ENCODE assay signal across 23 cellular contexts in genomic region chr7:25832926-25833325, GRCh38.
DNase-seq lines count a peak whose midpoint lies in the region; FAIRE-seq and TF ChIP-seq lines count a peak whose summit lies in the region.
"Had no signal": no experiment of that assay in that cellular context is flagged by ENCODE, and none has a peak within 500 bp of the region (broad histone marks: within the 10 kb centered on the region; RNA-seq: fewer than 3 reads in every experiment).

No MANE protein-coding gene starts in this region.

- no peak overlapping the region for H3K14ac ChIP-seq in mesenchymal stem cell (ENCODE audit: low read length in 2 of 2)

- H3K27ac ChIP-seq in mesenchymal stem cell (ENCODE audit: low read length, poor library complexity, severe bottlenecking) (no peak overlapping the region), temporal lobe (ENCODE audit: low read depth, low read length) (peak overlapping the region; percentile 33), vagina (no peak overlapping the region), kidney (ENCODE audit: low read depth in 2 of 2, low read length in 2 of 2) (no peak overlapping the region)
- H3K27ac ChIP-seq: suprapubic skin had no signal

- H3K9ac ChIP-seq in mesenchymal stem cell (ENCODE audit: low read length) (no peak overlapping the region), kidney (ENCODE audit: low read length in 2 of 2) (no peak overlapping the region)

- H3K4me1 ChIP-seq in mesenchymal stem cell (ENCODE audit: control insufficient read depth, insufficient read depth, low read depth, low read length): peaks cover 1% of the 10 kb centered on the region
- H3K4me1 ChIP-seq in vagina: no peaks in the 10 kb centered on the region
- H3K4me1 ChIP-seq in kidney (ENCODE audit: control insufficient read depth in 1 of 2, insufficient read depth in 1 of 2, low read depth in 1 of 2, low read length in 2 of 2): no peaks in the 10 kb centered on the region
- H3K4me1 ChIP-seq: suprapubic skin had no signal

- WGBS in mesenchymal stem cell: 91% methylated on average over 2 of the region's 2 CpGs

- no peak overlapping the region for H2AFZ ChIP-seq in mesenchymal stem cell (ENCODE audit: low read depth, low read length)

- peak overlapping the region; percentile 68 for H2BK15ac ChIP-seq in mesenchymal stem cell (ENCODE audit: low read depth, poor library complexity, severe bottlenecking)

- H2BK120ac ChIP-seq in mesenchymal stem cell (ENCODE audit: low read depth, low read length): peak overlapping the region; percentile 51

- H4K8ac ChIP-seq in mesenchymal stem cell (ENCODE audit: low read length): no peak overlapping the region

- no peak overlapping the region for H2BK5ac ChIP-seq in mesenchymal stem cell (ENCODE audit: low read depth, low read length, poor library complexity, severe bottlenecking)

- peak overlapping the region; percentile 67 to 68 for H3K18ac ChIP-seq in mesenchymal stem cell (ENCODE audit: low read depth in 1 of 2, low read length in 2 of 2)

- H2BK12ac ChIP-seq in mesenchymal stem cell (ENCODE audit: low read length in 2 of 2): peak overlapping the region; percentile 69 to 96

- DNase-seq in SK-MEL-5 (ENCODE audit: low read depth, low spot score) (peak; percentile 44), choroid plexus epithelial cell (ENCODE audit: low read depth) (peak; percentile 62), mesenchymal stem cell (no peak), vagina (ENCODE audit: extremely low spot score in 2 of 2) (no peak), kidney (no peak)
- DNase-seq in stimulated activated CD4-positive, alpha-beta T cell treated with anti-CD3 and anti-CD28 coated beads, Interleukin-1b, Interleukin-23, amount 100 ng/mL, for 48 hours: no peak
- DNase-seq: activated CD4-positive, alpha-beta memory T cell treated with anti-CD3 and anti-CD28 coated beads for 36 hours; activated CD4-positive, CD25-positive, alpha-beta regulatory T cell; activated naive CD4-positive, alpha-beta T cell treated with Interleukin-2 at 50 U/mL for 16 hours; activated T-cell treated with anti-CD3 and anti-CD28 coated beads for 4 hours; amniotic stem cell; central memory CD4-positive, alpha-beta T cell; effector CD4-positive, alpha-beta T cell; H7; KG1; mammary epithelial cell; NCI-H1694 treated with DMSO at 0.1 percent for 48 hours; NCI-H2171 treated with DMSO at 0.1 percent for 48 hours; NCI-H526 had no signal

- intact Hi-C loops in vagina (cut with DNase I): no loop called here
- intact Hi-C loops in kidney (cut with DNase I): no loop called here

- H3K4me2 ChIP-seq in mesenchymal stem cell (ENCODE audit: low read length, poor library complexity, severe bottlenecking): no peak overlapping the region

- in situ Hi-C loops in SK-MEL-5 (cut with HindIII; ENCODE audit: low pct_unique_long_range_greater_than_20kb, low sequenced_read_pairs): no loop called here

- H4K91ac ChIP-seq in mesenchymal stem cell (ENCODE audit: low read length): peak overlapping the region; percentile 29

- TF ChIP-seq CTCF in choroid plexus epithelial cell (conservative IDR thresholded peaks at IDR 0.05; ENCODE audit: low read depth, low read length) (no peak), vagina (IDR thresholded peaks at IDR 0.05) (no peak), kidney (IDR thresholded peaks at IDR 0.05; ENCODE audit: borderline replicate concordance, extremely low read depth, insufficient read depth) (no peak)

- peak overlapping the region; percentile 80 for H2AK5ac ChIP-seq in mesenchymal stem cell (ENCODE audit: low read length, severe bottlenecking)

- FAIRE-seq in kidney (lab: Jason Lieb, UNC): no peak
- FAIRE-seq: D721Med, GM18507 had no signal

- peak overlapping the region in 1 of 2 experiments; percentile 86 for H3K4ac ChIP-seq in mesenchymal stem cell (ENCODE audit: low read depth in 1 of 2, low read length in 2 of 2)

- no peaks in the 10 kb centered on the region for H3K79me1 ChIP-seq in mesenchymal stem cell (replicated peaks; ENCODE audit: low read length, poor library complexity, severe bottlenecking)

- no peak for TF ChIP-seq POLR2A in vagina (IDR thresholded peaks at IDR 0.05)

- no peaks in the 10 kb centered on the region for H3K9me3 ChIP-seq in mesenchymal stem cell (ENCODE audit: control insufficient read depth, low read length)
- no peaks in the 10 kb centered on the region for H3K9me3 ChIP-seq in vagina
- peaks cover 0 to 1% of the 10 kb centered on the region in 2 donors for H3K9me3 ChIP-seq in kidney (ENCODE audit: control insufficient read depth in 1 of 2, low read length in 2 of 2)
- H3K9me3 ChIP-seq: suprapubic skin had no signal

- no peaks in the 10 kb centered on the region for H3K36me3 ChIP-seq in mesenchymal stem cell (ENCODE audit: control insufficient read depth in 1 of 2, insufficient read depth in 2 of 2, low read depth in 1 of 2, low read length in 2 of 2)
- no peaks in the 10 kb centered on the region for H3K36me3 ChIP-seq in vagina
- no peaks in the 10 kb centered on the region for H3K36me3 ChIP-seq in kidney (ENCODE audit: control insufficient read depth in 1 of 2, insufficient read depth in 2 of 2, low read length in 2 of 2)
- H3K36me3 ChIP-seq: suprapubic skin had no signal

- H3K23ac ChIP-seq in mesenchymal stem cell (ENCODE audit: low read length in 2 of 2): no peak overlapping the region

- H3K27me3 ChIP-seq in mesenchymal stem cell (ENCODE audit: control insufficient read depth in 1 of 2, insufficient read depth in 1 of 2, low read length in 2 of 2): no peaks in the 10 kb centered on the region
- no peaks in the 10 kb centered on the region for H3K27me3 ChIP-seq in vagina
- H3K27me3 ChIP-seq: suprapubic skin had no signal

- H3K4me3 ChIP-seq in choroid plexus epithelial cell (ENCODE audit: low read depth, low read length) (no peak overlapping the region), mesenchymal stem cell (ENCODE audit: insufficient read depth in 1 of 2, low read depth in 1 of 2, low read length in 2 of 2) (no peak overlapping the region), vagina (no peak overlapping the region), kidney (ENCODE audit: low read length in 2 of 2) (no peak overlapping the region)
- H3K4me3 ChIP-seq: suprapubic skin had no signal

Comparison
In these comparisons a context has a peak if more than half of its experiments do, and no peak if none do; other contexts are left out.
1. DNase-seq: peak in SK-MEL-5 (single experiment) and choroid plexus epithelial cell (single experiment); none in mesenchymal stem cell (single experiment), vagina (0 of 2), stimulated activated CD4-positive, alpha-beta T cell treated with anti-CD3 and anti-CD28 coated beads, Interleukin-1b, Interleukin-23, amount 100 ng/mL, for 48 hours (single experiment) and kidney (single experiment).